In genomic region chr9:94034511-94034910, GRCh38 we compare ENCODE assay signal across 34 cellular contexts.
"Had no signal": no experiment of that assay in that cellular context is flagged by ENCODE, and none has a peak within 500 bp of the region (broad histone marks: within the 10 kb centered on the region; RNA-seq: fewer than 3 reads in every experiment).

No MANE protein-coding gene starts in this region.

- ATAC-seq: activated naive CD4-positive, alpha-beta T cell treated with anti-CD3 and anti-CD28 coated beads, Interleukin-2, amount 50 U/mL, for 72 hours; activated naive CD8-positive, alpha-beta T cell treated with anti-CD3 and anti-CD28 coated beads, Interleukin-2, amount 50 U/mL, for 24 hours; activated T-cell treated with anti-CD3 and anti-CD28 coated beads, Interleukin-2, amount 50 U/mL, for 4 hours; activated T-cell treated with anti-CD3 and anti-CD28 coated beads, Interleukin-2, amount 50 U/mL, for 72 hours; activated T-helper 17 cell treated with anti-CD3 and anti-CD28 coated beads, Interleukin-2, amount 50 U/mL, for 72 hours; body of pancreas had no signal

- H3K9me3 ChIP-seq: adrenal gland, ascending aorta, body of pancreas, breast epithelium had no signal

- H3K4me3 ChIP-seq: adrenal gland, ascending aorta, body of pancreas, breast epithelium, cardiac muscle cell had no signal

- H3K27ac ChIP-seq: adrenal gland, ascending aorta, body of pancreas, brain microvascular endothelial cell, breast epithelium, cardiac muscle cell had no signal

- H3K4me1 ChIP-seq: breast epithelium had no signal

- H3K27me3 ChIP-seq: adrenal gland, ascending aorta, body of pancreas, brain microvascular endothelial cell, breast epithelium, cardiac muscle cell had no signal

- FAIRE-seq: astrocyte, bronchial epithelial cell had no signal

- DNase-seq: activated effector memory CD4-positive, alpha-beta T cell treated with anti-CD3 and anti-CD28 coated beads, Interleukin-2, amount 50 U/mL, for 16 hours; activated effector memory CD4-positive, alpha-beta T cell treated with Interleukin-2 at 50 U/mL for 16 hours; activated gamma-delta T cell; activated gamma-delta T cell treated with Interleukin-2 at 50 U/mL for 16 hours; activated naive CD4-positive, alpha-beta T cell; activated naive CD4-positive, alpha-beta T cell treated with anti-CD3 and anti-CD28 coated beads for 36 hours; activated naive CD4-positive, alpha-beta T cell treated with anti-CD3 and anti-CD28 coated beads, Interleukin-2, amount 10 ng/mL, durations not matched to agents 7 days and 5 days; activated naive CD4-positive, alpha-beta T cell treated with anti-CD3 and anti-CD28 coated beads, Interleukin-2, amount 50 U/mL, for 16 hours; activated naive CD4-positive, alpha-beta T cell treated with Interleukin-2 at 50 U/mL for 16 hours; activated naive CD8-positive, alpha-beta T cell treated with anti-CD3 and anti-CD28 coated beads for 36 hours; activated naive CD8-positive, alpha-beta T cell treated with anti-CD3 and anti-CD28 coated beads, Interleukin-2, amount 10 ng/mL, durations not matched to agents 7 days and 5 days; activated naive CD8-positive, alpha-beta T cell treated with anti-CD3 and anti-CD28 coated beads, Interleukin-2, amount 50 U/mL, for 24 hours; activated T-cell treated with anti-CD3 and anti-CD28 coated beads, Interleukin-2, amount 50 U/mL, for 1 hour; activated T-cell treated with anti-CD3 and anti-CD28 coated beads, Interleukin-2, amount 50 U/mL, for 24 hours; activated T-cell treated with anti-CD3 and anti-CD28 coated beads, Interleukin-2, amount 50 U/mL, for 4 hours; activated T-cell treated with anti-CD3 and anti-CD28 coated beads, Interleukin-2, amount 50 U/mL, for 48 hours; activated T-cell treated with anti-CD3 and anti-CD28 coated beads, Interleukin-2, amount 50 U/mL, for 72 hours; adrenal gland; amniotic stem cell; amygdala; anterior cingulate cortex; aorta; body of pancreas; brain microvascular endothelial cell; caudate nucleus; central memory CD4-positive, alpha-beta T cell; cerebellar nuclear complex had no signal

- H3K36me3 ChIP-seq: adrenal gland, ascending aorta, brain microvascular endothelial cell, breast epithelium, cardiac muscle cell had no signal
